Comparison of ENCODE assay signal across 25 cellular contexts in the genomic region with DNA sequence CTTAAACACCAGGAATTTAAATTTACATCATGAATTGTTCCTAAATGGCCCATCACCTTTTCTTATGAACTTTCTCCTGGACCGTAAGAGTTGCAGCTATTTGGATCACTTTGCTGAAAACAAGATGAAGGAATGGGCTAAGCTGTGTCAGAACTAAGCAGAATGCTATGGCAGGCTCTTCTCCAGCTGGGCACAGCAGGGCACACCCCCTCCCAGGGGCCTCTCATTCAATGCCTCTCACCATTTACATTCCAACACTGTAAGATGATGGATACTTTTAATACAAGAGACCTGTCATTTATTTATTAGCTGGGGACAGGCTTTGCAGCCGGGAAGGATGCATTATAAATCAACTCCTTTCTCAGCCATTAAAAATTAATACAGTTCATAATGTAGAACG.
"Had no signal": no experiment of that assay in that cellular context is flagged by ENCODE, and none has a peak within 500 bp of the region (broad histone marks: within the 10 kb centered on the region; RNA-seq: fewer than 3 reads in every experiment).

No MANE protein-coding gene starts in this region.

- H3K9me3 ChIP-seq: ascending aorta, breast epithelium, MG63, SJCRH30 had no signal

- ATAC-seq: activated CD8-positive, alpha-beta T cell treated with anti-CD3 and anti-CD28 coated beads, Interleukin-2, amount 10 ng/mL, durations not matched to agents 7 days and 5 days; Panc1 had no signal

- H3K4me3 ChIP-seq: ascending aorta, breast epithelium, MG63, SJCRH30, SK-N-MC had no signal

- H3K27me3 ChIP-seq: ascending aorta, breast epithelium, MG63, SJCRH30 had no signal

- H3K27ac ChIP-seq: breast epithelium, SJCRH30, SK-N-MC, WERI-Rb-1 had no signal

- H3K4me1 ChIP-seq: breast epithelium had no signal

- H3K36me3 ChIP-seq: ascending aorta, breast epithelium, MG63, SJCRH30, WERI-Rb-1 had no signal

- DNase-seq: activated CD4-positive, alpha-beta T cell treated with anti-CD3 and anti-CD28 coated beads, Interleukin-2, amount 10 ng/mL, durations not matched to agents 7 days and 5 days; activated CD4-positive, alpha-beta T cell treated with anti-CD3 and anti-CD28 coated beads, Interleukin-2, amount 50 U/mL, for 48 hours; activated CD8-positive, alpha-beta T cell treated with anti-CD3 and anti-CD28 coated beads, Interleukin-2, amount 10 ng/mL, durations not matched to agents 7 days and 5 days; activated gamma-delta T cell; activated naive CD4-positive, alpha-beta T cell treated with Interleukin-2 at 50 U/mL for 16 hours; activated naive CD8-positive, alpha-beta T cell treated with anti-CD3 and anti-CD28 coated beads, Interleukin-2, amount 10 ng/mL, durations not matched to agents 7 days and 5 days; activated T-cell treated with anti-CD3 and anti-CD28 coated beads, Interleukin-2, amount 50 U/mL, for 24 hours; amygdala; Kasumi-1; MG63; NCI-H1048; NCI-H1105 treated with DMSO at 0.1 percent for 48 hours; NCI-H1436; NCI-H1694 treated with DMSO at 0.1 percent for 48 hours; NCI-H2029; NCI-H345; NCI-H524 treated with DMSO at 0.1 percent for 48 hours; SHP77; SJCRH30; T1000; WERI-Rb-1 had no signal
